ENCODE assay signal across 12 cellular contexts in genomic region chr17:67479119-67479517, GRCh38.
DNase-seq lines count a peak whose midpoint lies in the region; ATAC-seq, FAIRE-seq and TF ChIP-seq lines count a peak whose summit lies in the region.
"Had no signal": no experiment of that assay in that cellular context is flagged by ENCODE, and none has a peak within 500 bp of the region (broad histone marks: within the 10 kb centered on the region; RNA-seq: fewer than 3 reads in every experiment).

No MANE protein-coding gene starts in this region.

- no peaks in the 10 kb centered on the region for H3K27me3 Mint-ChIP-seq in activated T-cell treated with anti-CD3 and anti-CD28 coated beads, Interleukin-2, amount 50 U/mL, for 24 hours
- no peaks in the 10 kb centered on the region for H3K27me3 Mint-ChIP-seq in activated T-helper 2 cell treated with anti-CD3 and anti-CD28 coated beads, Interferon-gamma antibody, Interleukin-2, Interleukin-4, amounts not matched to agents 10 μg/mL and 5 μg/mL and 100 μg/mL, durations not matched to agents 14 hours and 24 hours and 36 hours (ENCODE audit: low read depth)
- no peaks in the 10 kb centered on the region for H3K27me3 Mint-ChIP-seq in stimulated activated naive B cell treated with anti-CD40 and anti-IgM and Interleukin-4, amounts not matched to agents 10 μg/mL and 1 μg/mL and 100 μg/mL, for 72 hours
- H3K27me3 Mint-ChIP-seq: memory B cell had no signal

- intact Hi-C loops in activated T-helper 2 cell treated with anti-CD3 and anti-CD28 coated beads, Interferon-gamma antibody, Interleukin-2, Interleukin-4, amounts not matched to agents 10 μg/mL and 5 μg/mL and 100 μg/mL, durations not matched to agents 14 hours and 24 hours and 36 hours (cut with micrococcal nuclease): no loop called here

- FAIRE-seq in H54 (lab: Jason Lieb, UNC): no peak
- FAIRE-seq: GM12878 had no signal

- peaks cover 1% of the 10 kb centered on the region for H3K36me3 Mint-ChIP-seq in activated T-cell treated with anti-CD3 and anti-CD28 coated beads, Interleukin-2, amount 50 U/mL, for 24 hours (ENCODE audit: low read depth)
- H3K36me3 Mint-ChIP-seq in activated T-helper 2 cell treated with anti-CD3 and anti-CD28 coated beads, Interferon-gamma antibody, Interleukin-2, Interleukin-4, amounts not matched to agents 10 μg/mL and 5 μg/mL and 100 μg/mL, durations not matched to agents 14 hours and 24 hours and 36 hours (ENCODE audit: low read depth): no peaks in the 10 kb centered on the region
- H3K36me3 Mint-ChIP-seq in stimulated activated naive B cell treated with anti-CD40 and anti-IgM and Interleukin-4, amounts not matched to agents 10 μg/mL and 1 μg/mL and 100 μg/mL, for 72 hours: no peaks in the 10 kb centered on the region
- H3K36me3 Mint-ChIP-seq: memory B cell had no signal

- TF ChIP-seq CTCF in gastroesophageal sphincter (IDR thresholded peaks at IDR 0.05): no peak

- peak overlapping the region; percentile 28 for H3K4me3 Mint-ChIP-seq in activated T-cell treated with anti-CD3 and anti-CD28 coated beads, Interleukin-2, amount 50 U/mL, for 24 hours
- peak overlapping the region; percentile 20 for H3K4me3 Mint-ChIP-seq in activated T-helper 2 cell treated with anti-CD3 and anti-CD28 coated beads, Interferon-gamma antibody, Interleukin-2, Interleukin-4, amounts not matched to agents 10 μg/mL and 5 μg/mL and 100 μg/mL, durations not matched to agents 14 hours and 24 hours and 36 hours (ENCODE audit: low read depth)
- H3K4me3 Mint-ChIP-seq in stimulated activated naive B cell treated with anti-CD40 and anti-IgM and Interleukin-4, amounts not matched to agents 10 μg/mL and 1 μg/mL and 100 μg/mL, for 72 hours: no peak overlapping the region
- H3K4me3 Mint-ChIP-seq: memory B cell had no signal

- 85 to 89% methylated on average over 3 to 4 of the region's 4 CpGs for WGBS in gastroesophageal sphincter (ENCODE audit: low coverage in 1 of 2), 2 donors

- no peaks in the 10 kb centered on the region for H3K27me3 ChIP-seq in gastroesophageal sphincter
- H3K27me3 ChIP-seq: body of pancreas had no signal

- peak overlapping the region in 3 of 4 donors; percentile 4 to 65 (median 34) for H3K27ac ChIP-seq in gastroesophageal sphincter

- DNase-seq in activated T-cell treated with anti-CD3 and anti-CD28 coated beads, Interleukin-2, amount 50 U/mL, for 24 hours: no peak
- DNase-seq in activated T-cell treated with anti-CD3 and anti-CD28 coated beads, Interleukin-2, amount 50 U/mL, for 1 hour: no peak
- no peak for DNase-seq in activated T-helper 2 cell treated with anti-CD3 and anti-CD28 coated beads, Interferon-gamma antibody, Interleukin-2, Interleukin-4, amounts not matched to agents 10 μg/mL and 5 μg/mL and 100 μg/mL, durations not matched to agents 14 hours and 24 hours and 36 hours (ENCODE audit: low spot score)
- no peak for DNase-seq in stimulated activated naive B cell treated with anti-CD40 and anti-IgM and Interleukin-4, amounts not matched to agents 10 μg/mL and 1 μg/mL and 100 μg/mL, for 72 hours
- DNase-seq in effector CD8-positive, alpha-beta T cell (lab: John Stamatoyannopoulos, UW): no peak
- no peak for DNase-seq in H54 (ENCODE audit: insufficient read length, low spot score)
- DNase-seq: body of pancreas, NCI-H2171 had no signal

- H3K36me3 ChIP-seq in gastroesophageal sphincter: no peaks in the 10 kb centered on the region

- no peak for ATAC-seq in gastroesophageal sphincter
- ATAC-seq in stimulated activated naive B cell treated with anti-CD40 and anti-IgM and Interleukin-4, amounts not matched to agents 10 μg/mL and 1 μg/mL and 100 μg/mL, for 72 hours (replicated peaks): no peak
- ATAC-seq in HG02588 (IDR thresholded peaks at IDR 0.05; ENCODE audit: unreplicated experiment): no peak
- ATAC-seq: body of pancreas, GM12878 had no signal

- peaks cover 90% of the 10 kb centered on the region for H3K4me1 Mint-ChIP-seq in activated T-cell treated with anti-CD3 and anti-CD28 coated beads, Interleukin-2, amount 50 U/mL, for 24 hours (ENCODE audit: low read depth)
- H3K4me1 Mint-ChIP-seq in activated T-helper 2 cell treated with anti-CD3 and anti-CD28 coated beads, Interferon-gamma antibody, Interleukin-2, Interleukin-4, amounts not matched to agents 10 μg/mL and 5 μg/mL and 100 μg/mL, durations not matched to agents 14 hours and 24 hours and 36 hours (ENCODE audit: low read depth): peaks cover 53% of the 10 kb centered on the region
- H3K4me1 Mint-ChIP-seq in stimulated activated naive B cell treated with anti-CD40 and anti-IgM and Interleukin-4, amounts not matched to agents 10 μg/mL and 1 μg/mL and 100 μg/mL, for 72 hours: peaks cover 11 to 44% of the 10 kb centered on the region in 2 donors

- TF ChIP-seq POLR2A in gastroesophageal sphincter (IDR thresholded peaks at IDR 0.05) (no peak), H54 (IDR thresholded peaks at IDR 0.05; ENCODE audit: low read depth, low read length) (no peak)

- peaks cover 0 to 65% (median 7%) of the 10 kb centered on the region in 3 donors for H3K4me1 ChIP-seq in gastroesophageal sphincter

- H3K27ac Mint-ChIP-seq in activated T-cell treated with anti-CD3 and anti-CD28 coated beads, Interleukin-2, amount 50 U/mL, for 24 hours: peak overlapping the region; percentile 99
- H3K27ac Mint-ChIP-seq in activated T-helper 2 cell treated with anti-CD3 and anti-CD28 coated beads, Interferon-gamma antibody, Interleukin-2, Interleukin-4, amounts not matched to agents 10 μg/mL and 5 μg/mL and 100 μg/mL, durations not matched to agents 14 hours and 24 hours and 36 hours: peak overlapping the region; percentile 63
- H3K27ac Mint-ChIP-seq in stimulated activated naive B cell treated with anti-CD40 and anti-IgM and Interleukin-4, amounts not matched to agents 10 μg/mL and 1 μg/mL and 100 μg/mL, for 72 hours: peak overlapping the region; percentile 53
- H3K27ac Mint-ChIP-seq: memory B cell had no signal

- no peak overlapping the region for H3K4me3 ChIP-seq in gastroesophageal sphincter
- H3K4me3 ChIP-seq: body of pancreas, GM12878 had no signal

- no peaks in the 10 kb centered on the region for H3K9me3 Mint-ChIP-seq in activated T-cell treated with anti-CD3 and anti-CD28 coated beads, Interleukin-2, amount 50 U/mL, for 24 hours
- no peaks in the 10 kb centered on the region for H3K9me3 Mint-ChIP-seq in activated T-helper 2 cell treated with anti-CD3 and anti-CD28 coated beads, Interferon-gamma antibody, Interleukin-2, Interleukin-4, amounts not matched to agents 10 μg/mL and 5 μg/mL and 100 μg/mL, durations not matched to agents 14 hours and 24 hours and 36 hours
- no peaks in the 10 kb centered on the region for H3K9me3 Mint-ChIP-seq in stimulated activated naive B cell treated with anti-CD40 and anti-IgM and Interleukin-4, amounts not matched to agents 10 μg/mL and 1 μg/mL and 100 μg/mL, for 72 hours
- H3K9me3 Mint-ChIP-seq: memory B cell had no signal

- TF ChIP-seq EP300 in gastroesophageal sphincter (IDR thresholded peaks at IDR 0.05): no peak

- no peaks in the 10 kb centered on the region for H3K9me3 ChIP-seq in gastroesophageal sphincter
- H3K9me3 ChIP-seq: body of pancreas had no signal

Comparison
In these comparisons a context has a peak if more than half of its experiments do, and no peak if none do; other contexts are left out.
1. H3K4me3 Mint-ChIP-seq: peak in activated T-cell treated with anti-CD3 and anti-CD28 coated beads, Interleukin-2, amount 50 U/mL, for 24 hours (single experiment) and activated T-helper 2 cell treated with anti-CD3 and anti-CD28 coated beads, Interferon-gamma antibody, Interleukin-2, Interleukin-4, amounts not matched to agents 10 μg/mL and 5 μg/mL and 100 μg/mL, durations not matched to agents 14 hours and 24 hours and 36 hours (single experiment); none in stimulated activated naive B cell treated with anti-CD40 and anti-IgM and Interleukin-4, amounts not matched to agents 10 μg/mL and 1 μg/mL and 100 μg/mL, for 72 hours (0 of 2).
2. Peak in every context shown above with its lines, with median percentiles within 50 percentile points of each other: H3K27ac Mint-ChIP-seq.